25 cellular contexts compared by ENCODE assay signal in the genomic region with DNA sequence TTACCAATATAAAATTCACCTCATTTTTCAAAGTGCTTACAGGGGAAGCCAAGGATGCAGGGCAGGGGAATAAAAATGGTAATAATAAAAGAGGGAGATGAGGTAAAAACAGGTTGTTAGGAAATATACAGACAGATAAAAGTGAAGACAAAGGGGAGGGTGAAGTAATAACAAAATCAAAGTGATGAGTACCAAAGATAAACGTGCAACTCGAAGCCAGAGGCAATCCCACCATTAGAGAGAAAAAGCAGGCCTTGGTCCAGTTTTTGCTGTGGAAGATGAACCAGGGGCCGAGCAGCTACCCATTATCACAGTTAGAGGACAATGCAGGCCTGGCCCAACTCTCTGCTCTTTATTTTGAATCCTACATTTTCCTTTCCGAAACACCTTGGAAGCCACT.
"Had no signal": no experiment of that assay in that cellular context is flagged by ENCODE, and none has a peak within 500 bp of the region (broad histone marks: within the 10 kb centered on the region; RNA-seq: fewer than 3 reads in every experiment).

No MANE protein-coding gene starts in this region.

- H3K4me3 ChIP-seq: colonic mucosa, esophagus squamous epithelium, gastrocnemius medialis, heart right ventricle, left lung, lung, mucosa of descending colon had no signal

- H3K27me3 ChIP-seq: colonic mucosa, esophagus squamous epithelium, gastrocnemius medialis, heart right ventricle, left lung had no signal

- H3K36me3 Mint-ChIP-seq: mesothelial cell of epicardium had no signal

- DNase-seq: colonic mucosa; cortex of kidney; effector CD8-positive, alpha-beta T cell; effector memory CD8-positive, alpha-beta T cell; endodermal cell; erythroblast; esophagus squamous epithelium; foreskin fibroblast; foreskin melanocyte; gastrocnemius medialis; glutamatergic neuron; head of caudate nucleus; heart right ventricle; hippocampal formation; left cardiac atrium; left lung; left ventricle myocardium superior; mammary epithelial cell; mucosa of descending colon; naive B cell had no signal

- H3K27ac Mint-ChIP-seq: dendritic cell treated with granulocyte-macrophage colony-stimulating factor and Interleukin-4, amounts not matched to agents 40 ng/mL and 50 ng/mL, for 4 days; effector memory CD8-positive, alpha-beta T cell; endodermal cell; memory B cell; mesothelial cell of epicardium; naive B cell had no signal

- H3K27ac ChIP-seq: colonic mucosa, epithelial cell of prostate, esophagus squamous epithelium, gastrocnemius medialis, heart right ventricle, left lung had no signal

- H3K27me3 Mint-ChIP-seq: dendritic cell treated with granulocyte-macrophage colony-stimulating factor and Interleukin-4, amounts not matched to agents 40 ng/mL and 50 ng/mL, for 4 days had no signal

- H3K4me1 ChIP-seq: colonic mucosa, gastrocnemius medialis, heart right ventricle, left lung had no signal

- H3K4me3 Mint-ChIP-seq: dendritic cell treated with granulocyte-macrophage colony-stimulating factor and Interleukin-4, amounts not matched to agents 40 ng/mL and 50 ng/mL, for 4 days; effector memory CD8-positive, alpha-beta T cell; endodermal cell; memory B cell; mesothelial cell of epicardium; naive B cell had no signal

- H3K9me3 ChIP-seq: colonic mucosa, esophagus squamous epithelium, gastrocnemius medialis, left lung, mucosa of descending colon had no signal

- H3K9me3 Mint-ChIP-seq: dendritic cell treated with granulocyte-macrophage colony-stimulating factor and Interleukin-4, amounts not matched to agents 40 ng/mL and 50 ng/mL, for 4 days; endodermal cell; mesothelial cell of epicardium had no signal

- H3K4me1 Mint-ChIP-seq: mesothelial cell of epicardium had no signal

- ATAC-seq: effector memory CD8-positive, alpha-beta T cell; gastrocnemius medialis; heart right ventricle; left cardiac atrium; left lung; left ventricle myocardium superior; mucosa of descending colon had no signal

- H3K36me3 ChIP-seq: colonic mucosa, esophagus squamous epithelium, gastrocnemius medialis, heart right ventricle, left lung had no signal
